Comparison of ENCODE assay signal across 23 cellular contexts in genomic region chr2:22194218-22194617, GRCh38.
"Had no signal": no experiment of that assay in that cellular context is flagged by ENCODE, and none has a peak within 500 bp of the region (broad histone marks: within the 10 kb centered on the region; RNA-seq: fewer than 3 reads in every experiment).

No MANE protein-coding gene starts in this region.

- DNase-seq: colonic mucosa; cortex of kidney; effector CD8-positive, alpha-beta T cell; effector memory CD8-positive, alpha-beta T cell; endodermal cell; erythroblast; esophagus squamous epithelium; foreskin keratinocyte; heart left ventricle; hypothalamus; left cardiac atrium; left lung; left ventricle myocardium superior; lower lobe of right lung; mesenchymal stem cell; mucosa of descending colon; naive B cell had no signal

- H3K4me3 ChIP-seq: colonic mucosa, esophagus squamous epithelium, gastroesophageal sphincter, heart left ventricle, hepatocyte, left lung, lower lobe of right lung, mucosa of descending colon had no signal

- H3K36me3 Mint-ChIP-seq: mesothelial cell of epicardium, naive B cell had no signal

- ATAC-seq: effector memory CD8-positive, alpha-beta T cell; esophagus mucosa; foreskin keratinocyte; gastroesophageal sphincter; heart left ventricle; left cardiac atrium; left lung; left ventricle myocardium superior; lower lobe of right lung; mucosa of descending colon had no signal

- H3K9me3 Mint-ChIP-seq: endodermal cell, mesothelial cell of epicardium had no signal

- H3K27me3 Mint-ChIP-seq: dendritic cell treated with granulocyte-macrophage colony-stimulating factor and Interleukin-4, amounts not matched to agents 40 ng/mL and 50 ng/mL, for 4 days; effector memory CD8-positive, alpha-beta T cell; naive B cell had no signal

- H3K36me3 ChIP-seq: colonic mucosa, esophagus squamous epithelium, gastroesophageal sphincter, heart left ventricle, left lung, lower lobe of right lung had no signal

- H3K27ac Mint-ChIP-seq: dendritic cell treated with granulocyte-macrophage colony-stimulating factor and Interleukin-4, amounts not matched to agents 40 ng/mL and 50 ng/mL, for 4 days; effector memory CD8-positive, alpha-beta T cell; endodermal cell; mesothelial cell of epicardium; naive B cell had no signal

- H3K4me3 Mint-ChIP-seq: dendritic cell treated with granulocyte-macrophage colony-stimulating factor and Interleukin-4, amounts not matched to agents 40 ng/mL and 50 ng/mL, for 4 days; effector memory CD8-positive, alpha-beta T cell; endodermal cell; mesothelial cell of epicardium; naive B cell had no signal

- H3K4me1 Mint-ChIP-seq: naive B cell had no signal

- H3K9me3 ChIP-seq: colonic mucosa, esophagus squamous epithelium, gastroesophageal sphincter, heart left ventricle, left lung, lower lobe of right lung, mucosa of descending colon had no signal

- H3K27me3 ChIP-seq: colonic mucosa, esophagus squamous epithelium, foreskin keratinocyte, gastroesophageal sphincter, heart left ventricle, hepatocyte, left lung had no signal

- H3K27ac ChIP-seq: colonic mucosa, epithelial cell of prostate, esophagus squamous epithelium, foreskin keratinocyte, gastroesophageal sphincter, heart left ventricle, hepatocyte, left lung, lower lobe of right lung had no signal

- H3K4me1 ChIP-seq: colonic mucosa, esophagus squamous epithelium, foreskin keratinocyte, gastroesophageal sphincter, heart left ventricle, left lung, lower lobe of right lung had no signal
